9 cellular contexts compared by ENCODE assay signal in the genomic region with DNA sequence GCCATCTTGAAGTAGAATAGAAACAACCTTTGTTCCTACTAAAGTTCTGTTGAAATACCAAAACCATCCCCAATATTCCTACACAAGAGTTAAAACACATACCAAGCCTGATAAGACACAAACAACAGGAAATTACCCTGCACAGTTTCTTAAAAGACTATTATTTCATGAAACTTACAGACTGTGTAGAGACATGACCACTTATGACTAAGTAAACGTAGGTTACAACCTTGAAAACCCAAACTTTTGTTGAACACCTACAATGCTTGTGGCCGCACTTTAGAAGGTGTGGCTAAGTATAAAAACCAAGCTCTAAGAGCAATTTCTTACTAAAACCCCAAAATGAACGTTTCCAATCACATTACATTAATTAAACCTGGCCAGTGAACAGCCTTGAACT. TPM values are rescaled to one million over a fixed set of nuclear protein-coding genes. Genes with fewer than 3 reads are reported as not detected.
DNase-seq lines count a peak whose midpoint lies in the region; ATAC-seq and TF ChIP-seq lines count a peak whose summit lies in the region.
"Had no signal": no experiment of that assay in that cellular context is flagged by ENCODE, and none has a peak within 500 bp of the region (broad histone marks: within the 10 kb centered on the region; RNA-seq: fewer than 3 reads in every experiment).

No MANE protein-coding gene starts in this region.

- H3K4me3 ChIP-seq in GM12865 (ENCODE audit: low read depth, low read length) = peak overlapping the region; percentile 83
- peak overlapping the region; percentile 88 for H3K4me3 ChIP-seq in PC-3 (ENCODE audit: low read length)
- peak overlapping the region; percentile 97 for H3K4me3 ChIP-seq in effector memory CD4-positive, alpha-beta T cell (ENCODE audit: insufficient read depth, low read depth, low read length, poor library complexity, severe bottlenecking)
- H3K4me3 ChIP-seq in neural progenitor cell = peak overlapping the region; percentile 99
- peak overlapping the region in 1 of 4 donors; percentile 3 for H3K4me3 ChIP-seq in gastrocnemius medialis

- peak overlapping the region; percentile 96 for H3K9ac ChIP-seq in PC-3 (ENCODE audit: low read length)
- H3K9ac ChIP-seq in neural progenitor cell = peak overlapping the region; percentile 63

- H3K27ac ChIP-seq in PC-3 (ENCODE audit: low read length) (no peak overlapping the region), neural progenitor cell (peak overlapping the region; percentile 99), gastrocnemius medialis (no peak overlapping the region)
- no peak overlapping the region for H3K27ac ChIP-seq in effector memory CD4-positive, alpha-beta T cell (ENCODE audit: insufficient read depth, low read length, poor library complexity, severe bottlenecking)
- H3K27ac ChIP-seq: tibial artery had no signal

- no peaks in the 10 kb centered on the region for H3K9me2 ChIP-seq in PC-3 (replicated peaks; ENCODE audit: low read length)

- no peaks in the 10 kb centered on the region for H3K36me3 ChIP-seq in PC-3 (ENCODE audit: low read depth, low read length)
- H3K36me3 ChIP-seq in effector memory CD4-positive, alpha-beta T cell (ENCODE audit: control insufficient read depth, insufficient read depth, low read length) = no peaks in the 10 kb centered on the region
- H3K36me3 ChIP-seq in neural progenitor cell = no peaks in the 10 kb centered on the region
- no peaks in the 10 kb centered on the region for H3K36me3 ChIP-seq in gastrocnemius medialis
- H3K36me3 ChIP-seq: tibial artery had no signal

- H3K4me1 Mint-ChIP-seq in neural progenitor cell = peaks cover 35% of the 10 kb centered on the region

- no peak overlapping the region for H3K27ac Mint-ChIP-seq in neural progenitor cell

- H2AFZ ChIP-seq in PC-3 (ENCODE audit: low read length) (no peak overlapping the region), neural progenitor cell (replicated peaks) (no peak overlapping the region)

- CTCF ChIA-PET in PC-3 (lab: Charles Lee) = no interaction called here

- peaks cover 61% of the 10 kb centered on the region for H3K79me2 ChIP-seq in PC-3 (ENCODE audit: low read length)
- H3K79me2 ChIP-seq in neural progenitor cell (ENCODE audit: low read depth) = peaks cover 68% of the 10 kb centered on the region

- peaks cover 2% of the 10 kb centered on the region for H3K9me3 Mint-ChIP-seq in neural progenitor cell

- H3K27me3 Mint-ChIP-seq in neural progenitor cell (ENCODE audit: insufficient read depth, low read depth) = peaks cover 4% of the 10 kb centered on the region

- intact Hi-C loops in PC-3 (cut with micrococcal nuclease) = no loop called here
- intact Hi-C loops in gastrocnemius medialis (cut with DNase I; ENCODE audit: low total_unique reads) = no loop called here

- H4K20me1 ChIP-seq in PC-3 (ENCODE audit: low read length) (0 out of 2 replicates have a peak, but pooled peaks cover 5% of the 10 kb centered on the region), neural progenitor cell (ENCODE audit: low read depth) (peaks cover 65% of the 10 kb centered on the region)

- in situ Hi-C loops in gastrocnemius medialis (cut with MboI; ENCODE audit: low sequenced_read_pairs in 4 of 4) = no loop called here

- H3K4me2 ChIP-seq in PC-3 (ENCODE audit: low read length) = peak overlapping the region; percentile 91
- peak overlapping the region; percentile 97 for H3K4me2 ChIP-seq in neural progenitor cell

- TF ChIP-seq CTCF in GM12865 (IDR thresholded peaks at IDR 0.05; ENCODE audit: insufficient read depth, low read depth, low read length, missing control alignments) (no peak), PC-3 (conservative IDR thresholded peaks at IDR 0.05; ENCODE audit: low read depth, low read length) (no peak), neural progenitor cell (IDR thresholded peaks at IDR 0.05) (no peak), gastrocnemius medialis (IDR thresholded peaks at IDR 0.05 in 4 of 5, conservative IDR thresholded peaks at IDR 0.05 in 1 of 5) (no peak)

- POLR2A ChIA-PET in PC-3 (lab: Charles Lee; ENCODE audit: unreplicated experiment) = no interaction called here

- H3K9me3 ChIP-seq in PC-3 (ENCODE audit: low read length) (no peaks in the 10 kb centered on the region), neural progenitor cell (ENCODE audit: low read depth) (no peaks in the 10 kb centered on the region), gastrocnemius medialis (no peaks in the 10 kb centered on the region)
- H3K9me3 ChIP-seq in effector memory CD4-positive, alpha-beta T cell (ENCODE audit: control insufficient read depth, low read length) = no peaks in the 10 kb centered on the region
- H3K9me3 ChIP-seq: tibial artery had no signal

- DNase-seq in GM12865 (ENCODE audit: low read depth) = peak; percentile 31
- peak; percentile 7 for DNase-seq in PC-3
- no peak for DNase-seq in effector memory CD4-positive, alpha-beta T cell
- no peak for DNase-seq in neural progenitor cell (ENCODE audit: low spot score)
- no peak for DNase-seq in HUDEP-2 (lab: John Stamatoyannopoulos, UW; ENCODE audit: unreplicated experiment in 76 of 76)
- DNase-seq in gastrocnemius medialis = no peak
- DNase-seq: tibial artery had no signal

- H3K27me3 ChIP-seq in PC-3 (ENCODE audit: low read length) = no peaks in the 10 kb centered on the region
- no peaks in the 10 kb centered on the region for H3K27me3 ChIP-seq in effector memory CD4-positive, alpha-beta T cell (replicated peaks; ENCODE audit: control insufficient read depth, insufficient read depth, low read length, poor library complexity, severe bottlenecking)
- H3K27me3 ChIP-seq in neural progenitor cell = no peaks in the 10 kb centered on the region
- H3K27me3 ChIP-seq in gastrocnemius medialis = no peaks in the 10 kb centered on the region
- H3K27me3 ChIP-seq: tibial artery had no signal

- BruUV-seq in PC-3 (replicated peaks; lab: Mats Ljungman, UMichigan) = no TSS peak

- peaks cover 8% of the 10 kb centered on the region for H3K36me3 Mint-ChIP-seq in neural progenitor cell

- no peak for TF ChIP-seq POLR2A in gastrocnemius medialis (IDR thresholded peaks at IDR 0.05)

- peak overlapping the region; percentile 95 for H3K4me3 Mint-ChIP-seq in neural progenitor cell

- ATAC-seq in PC-3 (no peak), GM18870 (IDR thresholded peaks at IDR 0.05; ENCODE audit: unreplicated experiment) (no peak), HG03439 (IDR thresholded peaks at IDR 0.05; ENCODE audit: unreplicated experiment) (no peak), gastrocnemius medialis (no peak)

- H3F3A ChIP-seq in PC-3 (ENCODE audit: low read length, unreplicated experiment) (no peaks in the 10 kb centered on the region), neural progenitor cell (ENCODE audit: low read depth) (peaks cover 79% of the 10 kb centered on the region)

- H3K4me1 ChIP-seq in PC-3 (ENCODE audit: insufficient read depth, low read length) (no peaks in the 10 kb centered on the region; the same call in 1 of the 2 replicates), neural progenitor cell (peaks cover 57% of the 10 kb centered on the region), gastrocnemius medialis (peaks cover 45 to 53% of the 10 kb centered on the region in 2 donors)
- peaks cover 32% of the 10 kb centered on the region for H3K4me1 ChIP-seq in effector memory CD4-positive, alpha-beta T cell (ENCODE audit: control insufficient read depth, insufficient read depth, low read length, poor library complexity, severe bottlenecking)

RNA-seq across cellular contexts. Expression of a gene that starts 2.0 kb away (rescaled TPM):
- 25.5 and 30.3 TPM in 2 replicates for total RNA-seq in PC-3 (2014; rRNA removed)
- 170 and 233 TPM in 2 replicates for total RNA-seq in neural progenitor cell (ENCODE audit: low replicate concordance)
- 10 to 100 TPM; 53.6 to 67.7 (median 61.3) TPM for total RNA-seq in gastrocnemius medialis

Comparison
In these comparisons a context has a peak if more than half of its experiments do, and no peak if none do; other contexts are left out.
1. DNase-seq: peak in GM12865 (single experiment) and PC-3 (single experiment); none in effector memory CD4-positive, alpha-beta T cell (0 of 3), neural progenitor cell (single experiment), HUDEP-2 (0 of 76) and gastrocnemius medialis (0 of 2).